In genomic region chr9:6644346-6645152, GRCh38 we compare ENCODE assay signal across 9 cellular contexts. TPM values are rescaled to one million over a fixed set of nuclear protein-coding genes. Genes with fewer than 3 reads are reported as not detected.
A peak's percentile ranks its signal among the peaks of the same experiment; 100 is the strongest.
DNase-seq lines count a peak whose midpoint lies in the region; ATAC-seq lines count a peak whose summit lies in the region.
"Had no signal": no experiment of that assay in that cellular context is flagged by ENCODE, and none has a peak within 500 bp of the region (broad histone marks: within the 10 kb centered on the region; RNA-seq: fewer than 3 reads in every experiment).

No MANE protein-coding gene starts in this region.

- H3K79me2 ChIP-seq in GM23248 (ENCODE audit: insufficient read depth) = no peaks in the 10 kb centered on the region

- H3K27ac ChIP-seq in GM23248 (no peak overlapping the region), skin epidermis (no peak overlapping the region)
- H3K27ac ChIP-seq: neutrophil had no signal

- intact Hi-C loops in activated CD4-positive, alpha-beta T cell treated with anti-CD3 and anti-CD28 coated beads, Interleukin-2, amount 10 ng/mL, durations not matched to agents 24 days and 14 days (cut with micrococcal nuclease) = loop anchor here (1.0 kb wide), 1 partner anchor 37 kb away; no protein-coding TSS in a partner anchor

- no peaks in the 10 kb centered on the region for H3K4me1 ChIP-seq in GM23248 (ENCODE audit: insufficient read depth)

- peak; percentile 10 for DNase-seq in GM23248
- DNase-seq in activated CD4-positive, alpha-beta T cell treated with anti-CD3 and anti-CD28 coated beads, Interleukin-2, amount 10 ng/mL, durations not matched to agents 24 days and 14 days = peak; percentile 62
- no peak for DNase-seq in LoVo (ENCODE audit: low spot score)
- no peak for DNase-seq in HPDE6-E6E7 (ENCODE audit: extremely low spot score)

- in situ Hi-C loops in GM23248 (cut with MboI) = no loop called here

- no peaks in the 10 kb centered on the region for H3K9me3 Mint-ChIP-seq in activated CD4-positive, alpha-beta T cell treated with anti-CD3 and anti-CD28 coated beads, Interleukin-2, amount 10 ng/mL, durations not matched to agents 24 days and 14 days

- no peak overlapping the region for H3K9ac ChIP-seq in GM23248

- no peaks in the 10 kb centered on the region for H3K36me3 Mint-ChIP-seq in activated CD4-positive, alpha-beta T cell treated with anti-CD3 and anti-CD28 coated beads, Interleukin-2, amount 10 ng/mL, durations not matched to agents 24 days and 14 days (ENCODE audit: low read depth)

- H3K4me3 ChIP-seq in GM23248 (no peak overlapping the region), iPS-11a (ENCODE audit: low read depth, low read length) (peak overlapping the region; percentile 64), skin epidermis (peak overlapping the region in 5 of 7 experiments; percentile 12 to 48 (median 29))

- H2AFZ ChIP-seq in GM23248 = no peak overlapping the region

- no peaks in the 10 kb centered on the region for H3K9me2 ChIP-seq in GM23248 (ENCODE audit: insufficient read depth)

- H4K20me1 ChIP-seq in GM23248 (ENCODE audit: insufficient read depth) = no peaks in the 10 kb centered on the region

- 4 to 6% methylated on average over 32 to 33 of the region's 33 CpGs for WGBS in GM23248 (ENCODE audit: low coverage in 1 of 2, low lambda C conversion rate in 2 of 2, missing lambda C conversion rate in 2 of 2), 2 experiments

- H3K4me2 ChIP-seq in GM23248 (ENCODE audit: unreplicated experiment) = no peak overlapping the region

- peaks cover 65% of the 10 kb centered on the region for H3K27me3 ChIP-seq in GM23248 (replicated peaks; ENCODE audit: insufficient read depth)

- H3K36me3 ChIP-seq in GM23248 (ENCODE audit: low read depth) = no peaks in the 10 kb centered on the region
- H3K36me3 ChIP-seq: neutrophil had no signal

- no peaks in the 10 kb centered on the region for H3F3A ChIP-seq in GM23248 (ENCODE audit: insufficient read depth)

- no peak for ATAC-seq in HG02884 (IDR thresholded peaks at IDR 0.05; ENCODE audit: unreplicated experiment)
- no peak for ATAC-seq in GM19397 (IDR thresholded peaks at IDR 0.05; ENCODE audit: unreplicated experiment)

- H3K27me3 Mint-ChIP-seq in activated CD4-positive, alpha-beta T cell treated with anti-CD3 and anti-CD28 coated beads, Interleukin-2, amount 10 ng/mL, durations not matched to agents 24 days and 14 days = peaks cover 64% of the 10 kb centered on the region

- peak overlapping the region; percentile 70 for H3K4me3 Mint-ChIP-seq in activated CD4-positive, alpha-beta T cell treated with anti-CD3 and anti-CD28 coated beads, Interleukin-2, amount 10 ng/mL, durations not matched to agents 24 days and 14 days

- no peak overlapping the region for H3K27ac Mint-ChIP-seq in activated CD4-positive, alpha-beta T cell treated with anti-CD3 and anti-CD28 coated beads, Interleukin-2, amount 10 ng/mL, durations not matched to agents 24 days and 14 days

- no peaks in the 10 kb centered on the region for H3K9me3 ChIP-seq in GM23248 (ENCODE audit: low read depth)
- H3K9me3 ChIP-seq: neutrophil had no signal

- H3K4me1 Mint-ChIP-seq in activated CD4-positive, alpha-beta T cell treated with anti-CD3 and anti-CD28 coated beads, Interleukin-2, amount 10 ng/mL, durations not matched to agents 24 days and 14 days = peaks cover 19% of the 10 kb centered on the region

RNA-seq across cellular contexts. Expression of gene GLDC, which starts 1.0 kb away (rescaled TPM):
- total RNA-seq in GM23248 (2014; rRNA removed; shearing (Covaris generic)) = 0.11 TPM in 1 of 2 replicates, not detected in the other
- 0.35 and 0.48 TPM in 2 replicates for polyA plus RNA-seq in GM23248 (2016; fragmentation: Nextera tagmentation; extraction: Ambion mirVana)
- total RNA-seq in activated CD4-positive, alpha-beta T cell treated with anti-CD3 and anti-CD28 coated beads, Interleukin-2, amount 10 ng/mL, durations not matched to agents 24 days and 14 days = 0.73 and 1.1 TPM in 2 replicates

Comparison
In these comparisons a context has a peak if more than half of its experiments do, and no peak if none do; other contexts are left out.
1. DNase-seq: peak in GM23248 (single experiment) and activated CD4-positive, alpha-beta T cell treated with anti-CD3 and anti-CD28 coated beads, Interleukin-2, amount 10 ng/mL, durations not matched to agents 24 days and 14 days (single experiment); none in LoVo (single experiment) and HPDE6-E6E7 (single experiment).